21 cellular contexts compared by ENCODE assay signal in genomic region chr9:99593621-99594020, GRCh38.
A peak's percentile ranks its signal among the peaks of the same experiment; 100 is the strongest.
DNase-seq lines count a peak whose midpoint lies in the region; ATAC-seq and TF ChIP-seq lines count a peak whose summit lies in the region.
"Had no signal": no experiment of that assay in that cellular context is flagged by ENCODE, and none has a peak within 500 bp of the region (broad histone marks: within the 10 kb centered on the region; RNA-seq: fewer than 3 reads in every experiment).

No MANE protein-coding gene starts in this region.

- H3K9me3 ChIP-seq in mammary epithelial cell (replicated peaks; ENCODE audit: insufficient read depth, low read length), result no peaks in the 10 kb centered on the region
- H3K9me3 ChIP-seq: body of pancreas, heart left ventricle, Peyer's patch, testis had no signal

- no peak overlapping the region for H3K4me2 ChIP-seq in mammary epithelial cell (ENCODE audit: insufficient read depth, low read depth, low read length)

- no peak overlapping the region for H3K27ac Mint-ChIP-seq in MCF 10A (ENCODE audit: low read depth, unreplicated experiment)
- peak overlapping the region; percentile 94 for H3K27ac Mint-ChIP-seq in stimulated activated naive B cell treated with anti-CD40 and anti-IgM and Interleukin-4, amounts not matched to agents 10 μg/mL and 1 μg/mL and 100 μg/mL, for 72 hours
- H3K27ac Mint-ChIP-seq: activated T-cell treated with anti-CD3 and anti-CD28 coated beads, Interleukin-2, amount 50 U/mL, for 72 hours; CD8-positive, alpha-beta T cell; H9 had no signal

- H3K4me1 ChIP-seq in mammary epithelial cell (ENCODE audit: insufficient read depth, low read length), result no peaks in the 10 kb centered on the region
- H3K4me1 ChIP-seq: body of pancreas, Peyer's patch, testis had no signal

- H3K9ac ChIP-seq in mammary epithelial cell (ENCODE audit: insufficient read depth, low read length), result no peak overlapping the region

- TF ChIP-seq CTCF in mammary epithelial cell (conservative IDR thresholded peaks at IDR 0.05 in 1 of 2, IDR thresholded peaks at IDR 0.05 in 1 of 2; ENCODE audit: extremely low read depth in 1 of 2, insufficient read depth in 1 of 2, low read depth in 1 of 2, low read length in 2 of 2), result no peak
- TF ChIP-seq CTCF in MCF 10A (IDR thresholded peaks at IDR 0.05; ENCODE audit: unreplicated experiment), result no peak
- TF ChIP-seq CTCF in epithelial cell of esophagus (IDR thresholded peaks at IDR 0.05; ENCODE audit: insufficient read depth, low read depth, low read length, missing control alignments), result no peak

- in situ Hi-C loops in mammary epithelial cell (cut with MboI; ENCODE audit: low sequenced_read_pairs in 2 of 2), result no loop called here

- H2AFZ ChIP-seq in mammary epithelial cell (ENCODE audit: low read depth, low read length), result no peak overlapping the region

- H3K27me3 Mint-ChIP-seq in MCF 10A (ENCODE audit: insufficient read depth, unreplicated experiment), result peaks cover 33% of the 10 kb centered on the region
- no peaks in the 10 kb centered on the region for H3K27me3 Mint-ChIP-seq in stimulated activated naive B cell treated with anti-CD40 and anti-IgM and Interleukin-4, amounts not matched to agents 10 μg/mL and 1 μg/mL and 100 μg/mL, for 72 hours

- no peaks in the 10 kb centered on the region for H3K36me3 Mint-ChIP-seq in MCF 10A (ENCODE audit: insufficient read depth, unreplicated experiment)
- peaks cover 19 to 26% of the 10 kb centered on the region in 2 donors for H3K36me3 Mint-ChIP-seq in stimulated activated naive B cell treated with anti-CD40 and anti-IgM and Interleukin-4, amounts not matched to agents 10 μg/mL and 1 μg/mL and 100 μg/mL, for 72 hours
- H3K36me3 Mint-ChIP-seq: CD8-positive, alpha-beta T cell had no signal

- no peaks in the 10 kb centered on the region for H3K36me3 ChIP-seq in mammary epithelial cell (ENCODE audit: insufficient read depth, low read length)
- H3K36me3 ChIP-seq: heart left ventricle, Peyer's patch had no signal

- intact Hi-C loops in mammary epithelial cell (cut with micrococcal nuclease) (no loop called here), MCF 10A (cut with micrococcal nuclease) (no loop called here)

- no peaks in the 10 kb centered on the region for H4K20me1 ChIP-seq in mammary epithelial cell (ENCODE audit: insufficient read depth, low read length)

- 46% methylated on average over 2 of the region's 2 CpGs for WGBS in mammary epithelial cell (ENCODE audit: low coverage, missing lambda C conversion rate)

- H3K27ac ChIP-seq in mammary epithelial cell (ENCODE audit: insufficient read depth, low read depth, low read length), result no peak overlapping the region
- H3K27ac ChIP-seq: body of pancreas, heart left ventricle, Peyer's patch, testis had no signal

- H3K27me3 ChIP-seq in mammary epithelial cell (ENCODE audit: insufficient read depth, low read length), result no peaks in the 10 kb centered on the region
- H3K27me3 ChIP-seq: body of pancreas, heart left ventricle, Peyer's patch, testis had no signal

- POLR2A ChIA-PET in MCF 10A (lab: Yijun Ruan, JAX), result no interaction called here

- no TSS peak for BruUV-seq in mammary epithelial cell (replicated peaks; lab: Mats Ljungman, UMichigan)
- no TSS peak for BruUV-seq in MCF 10A (replicated peaks; lab: Mats Ljungman, UMichigan)

- H3K79me2 ChIP-seq in mammary epithelial cell (ENCODE audit: insufficient read depth, low read length), result no peaks in the 10 kb centered on the region

- peak; percentile 2 for DNase-seq in mammary epithelial cell
- DNase-seq in MCF 10A (ENCODE audit: unreplicated experiment), result no peak
- DNase-seq in NCI-H2107 (lab: John Stamatoyannopoulos, UW), result peak; percentile 25
- peak; percentile 2 for DNase-seq in epithelial cell of esophagus (ENCODE audit: low read depth)
- DNase-seq in stimulated activated naive B cell treated with anti-CD40 and anti-IgM and Interleukin-4, amounts not matched to agents 10 μg/mL and 1 μg/mL and 100 μg/mL, for 72 hours, result peak; percentile 60
- no peak for DNase-seq in AG08396 (ENCODE audit: low spot score)
- DNase-seq in KG1 (lab: John Stamatoyannopoulos, UW), result no peak
- DNase-seq: activated CD8-positive, alpha-beta memory T cell treated with anti-CD3 and anti-CD28 coated beads for 24 hours; activated naive CD4-positive, alpha-beta T cell treated with anti-CD3 and anti-CD28 coated beads, Interleukin-2, amount 50 U/mL, for 16 hours; activated T-cell treated with anti-CD3 and anti-CD28 coated beads, Interleukin-2, amount 50 U/mL, for 72 hours; body of pancreas; DMS53; H9; heart left ventricle; left ventricle myocardium superior; NCI-H1694 treated with DMSO at 0.1 percent for 48 hours; nucleus accumbens; Peyer's patch; testis had no signal

- H3K4me3 Mint-ChIP-seq in MCF 10A (ENCODE audit: unreplicated experiment), result no peak overlapping the region
- no peak overlapping the region for H3K4me3 Mint-ChIP-seq in stimulated activated naive B cell treated with anti-CD40 and anti-IgM and Interleukin-4, amounts not matched to agents 10 μg/mL and 1 μg/mL and 100 μg/mL, for 72 hours
- H3K4me3 Mint-ChIP-seq: activated T-cell treated with anti-CD3 and anti-CD28 coated beads, Interleukin-2, amount 50 U/mL, for 72 hours; CD8-positive, alpha-beta T cell; H9 had no signal

- peak; percentile 53 to 62 for ATAC-seq in stimulated activated naive B cell treated with anti-CD40 and anti-IgM and Interleukin-4, amounts not matched to agents 10 μg/mL and 1 μg/mL and 100 μg/mL, for 72 hours (replicated peaks)
- ATAC-seq in GM21786 (IDR thresholded peaks at IDR 0.05; ENCODE audit: unreplicated experiment), result no peak
- ATAC-seq: activated T-cell treated with anti-CD3 and anti-CD28 coated beads, Interleukin-2, amount 50 U/mL, for 72 hours; body of pancreas; CD8-positive, alpha-beta T cell; left ventricle myocardium superior had no signal

- H3K9me3 Mint-ChIP-seq in MCF 10A (ENCODE audit: unreplicated experiment), result no peaks in the 10 kb centered on the region
- peaks cover 8 to 13% of the 10 kb centered on the region in 2 donors for H3K9me3 Mint-ChIP-seq in stimulated activated naive B cell treated with anti-CD40 and anti-IgM and Interleukin-4, amounts not matched to agents 10 μg/mL and 1 μg/mL and 100 μg/mL, for 72 hours
- H3K9me3 Mint-ChIP-seq: activated T-cell treated with anti-CD3 and anti-CD28 coated beads, Interleukin-2, amount 50 U/mL, for 72 hours; CD8-positive, alpha-beta T cell; H9 had no signal

- dilution Hi-C loops in mammary epithelial cell (cut with HindIII; ENCODE audit: low sequenced_read_pairs), result no loop called here

- CTCF ChIA-PET in mammary epithelial cell (lab: Charles Lee; ENCODE audit: low non-redundant PET) (no interaction called here), MCF 10A (lab: Yijun Ruan, JAX) (interaction anchor here (0.6 kb wide), 2 partner anchors 29 to 409 kb away, joined by 3 read pairs; no protein-coding TSS in a partner anchor)

- H3K4me1 Mint-ChIP-seq in MCF 10A (ENCODE audit: insufficient read depth, unreplicated experiment), result no peaks in the 10 kb centered on the region
- H3K4me1 Mint-ChIP-seq in stimulated activated naive B cell treated with anti-CD40 and anti-IgM and Interleukin-4, amounts not matched to agents 10 μg/mL and 1 μg/mL and 100 μg/mL, for 72 hours, result peaks cover 48 to 75% of the 10 kb centered on the region in 2 donors
- H3K4me1 Mint-ChIP-seq: H9 had no signal

- H3K4me3 ChIP-seq in mammary epithelial cell (replicated peaks in 1 of 3; ENCODE audit: insufficient read depth in 1 of 3, low read depth in 2 of 3, low read length in 3 of 3), result no peak overlapping the region
- no peak overlapping the region for H3K4me3 ChIP-seq in epithelial cell of esophagus (ENCODE audit: low read length)
- H3K4me3 ChIP-seq: body of pancreas, heart left ventricle, Peyer's patch, testis had no signal

Comparison
In these comparisons a context has a peak if more than half of its experiments do, and no peak if none do; other contexts are left out.
1. DNase-seq: peak in mammary epithelial cell (single experiment), NCI-H2107 (single experiment), epithelial cell of esophagus (single experiment) and stimulated activated naive B cell treated with anti-CD40 and anti-IgM and Interleukin-4, amounts not matched to agents 10 μg/mL and 1 μg/mL and 100 μg/mL, for 72 hours (single experiment); none in MCF 10A (single experiment), AG08396 (single experiment) and KG1 (single experiment).